14 cellular contexts compared by ENCODE assay signal in the genomic region with DNA sequence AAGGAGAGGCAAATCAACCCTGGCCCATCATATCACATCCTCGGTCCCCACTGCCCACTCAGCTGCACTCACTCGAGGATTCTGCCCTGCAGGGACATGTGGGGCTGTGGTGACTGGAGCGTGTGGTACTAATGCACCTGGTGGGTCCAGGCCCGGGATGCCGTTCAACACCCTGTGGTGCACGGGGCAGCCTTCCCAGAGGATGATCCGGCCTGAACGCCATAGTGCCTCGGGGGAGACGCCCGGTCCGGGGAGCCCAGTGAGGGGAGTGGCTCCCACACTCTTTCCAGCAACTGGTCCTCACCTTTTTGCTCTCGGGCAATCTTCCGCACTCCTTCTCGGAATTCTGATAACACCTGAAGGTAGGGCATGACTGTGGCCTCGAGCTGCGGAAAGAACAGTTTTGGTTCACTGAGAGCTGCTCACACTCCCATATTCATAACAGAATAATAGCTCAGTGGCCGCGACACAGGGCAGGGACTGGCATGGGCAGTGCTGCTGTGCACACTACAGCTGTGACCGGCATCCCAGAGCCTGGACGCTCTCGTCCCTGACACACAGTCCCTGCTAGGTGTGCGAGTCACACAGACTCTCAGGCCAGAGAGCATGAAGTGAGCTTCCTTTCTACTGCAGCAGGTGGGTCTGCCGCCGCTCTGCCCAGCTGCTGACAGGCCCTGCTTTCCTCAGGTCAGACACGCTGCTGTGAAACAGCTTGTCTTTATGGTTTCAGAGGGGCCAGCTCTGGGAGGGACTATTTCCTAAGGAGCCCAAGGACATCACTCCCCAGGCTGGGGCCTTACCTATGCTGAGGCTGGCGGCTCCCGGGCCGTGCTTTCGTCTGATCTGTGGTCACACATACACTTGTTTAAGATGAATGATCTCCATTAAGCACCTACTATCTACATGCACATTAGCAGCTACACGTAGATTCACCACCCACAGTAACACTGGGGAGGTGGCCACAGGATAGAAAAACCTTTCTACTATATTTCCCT.
"Had no signal": no experiment of that assay in that cellular context is flagged by ENCODE, and none has a peak within 500 bp of the region (broad histone marks: within the 10 kb centered on the region; RNA-seq: fewer than 3 reads in every experiment).

No MANE protein-coding gene starts in this region.

- H3K4me1 ChIP-seq: breast epithelium, lower lobe of right lung, neural progenitor cell had no signal

- H3K4me3 Mint-ChIP-seq: activated CD4-positive, alpha-beta T cell treated with anti-CD3 and anti-CD28 coated beads for 36 hours; immature natural killer cell; mesothelial cell of epicardium; neural progenitor cell had no signal

- H3K27me3 Mint-ChIP-seq: activated CD4-positive, alpha-beta T cell treated with anti-CD3 and anti-CD28 coated beads for 36 hours; T-cell had no signal

- H3K27ac ChIP-seq: breast epithelium, epithelial cell of prostate, lower lobe of right lung, neural progenitor cell, ovary, thoracic aorta had no signal

- H3K9me3 Mint-ChIP-seq: immature natural killer cell, mesothelial cell of epicardium, neural progenitor cell, T-cell had no signal

- DNase-seq: activated CD4-positive, alpha-beta T cell treated with anti-CD3 and anti-CD28 coated beads for 36 hours; activated effector memory CD4-positive, alpha-beta T cell treated with Interleukin-2 at 50 U/mL for 16 hours; heart left ventricle; immature natural killer cell; lower lobe of right lung; SK-N-SH; stimulated activated CD4-positive, alpha-beta T cell treated with anti-CD3 and anti-CD28 coated beads, Interleukin-1b, Interleukin-23, amount 100 ng/mL, for 48 hours; T-cell had no signal

- H3K27ac Mint-ChIP-seq: activated CD4-positive, alpha-beta T cell treated with anti-CD3 and anti-CD28 coated beads for 36 hours; mesothelial cell of epicardium; neural progenitor cell had no signal

- H3K9me3 ChIP-seq: breast epithelium, heart left ventricle, lower lobe of right lung, ovary, SK-N-SH, thoracic aorta had no signal

- ATAC-seq: activated CD4-positive, alpha-beta T cell treated with anti-CD3 and anti-CD28 coated beads for 36 hours; heart left ventricle; lower lobe of right lung; T-cell had no signal

- H3K4me3 ChIP-seq: breast epithelium, heart left ventricle, lower lobe of right lung, neural progenitor cell, ovary, thoracic aorta had no signal

- H3K4me1 Mint-ChIP-seq: mesothelial cell of epicardium, neural progenitor cell had no signal

- H3K36me3 ChIP-seq: breast epithelium, neural progenitor cell, ovary had no signal

- H3K27me3 ChIP-seq: breast epithelium, heart left ventricle, neural progenitor cell, ovary had no signal
